ENCODE assay signal across 16 cellular contexts in the genomic region with DNA sequence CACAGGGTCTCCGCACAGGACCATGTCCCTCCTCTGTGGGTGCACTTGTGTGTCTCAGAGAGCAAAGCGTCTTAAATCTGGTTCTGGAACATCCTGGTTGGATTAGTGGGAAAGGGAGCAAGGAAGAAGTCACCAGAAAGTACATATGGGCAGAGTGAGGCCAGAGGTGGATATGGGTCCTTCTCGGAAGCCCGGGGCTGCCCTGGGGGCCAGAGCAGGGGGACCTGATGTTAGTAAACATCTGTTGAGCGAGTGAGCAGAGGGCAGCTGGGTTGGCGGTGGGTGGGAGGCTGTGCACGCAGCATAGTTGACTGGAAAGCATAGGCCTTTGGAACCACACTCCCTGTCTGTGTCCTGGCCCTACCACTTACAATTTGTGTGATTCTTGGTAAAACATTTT. TPM values are rescaled to one million over a fixed set of nuclear protein-coding genes. Genes with fewer than 3 reads are reported as not detected.
DNase-seq lines count a peak whose midpoint lies in the region; ATAC-seq, FAIRE-seq and TF ChIP-seq lines count a peak whose summit lies in the region.
"Had no signal": no experiment of that assay in that cellular context is flagged by ENCODE, and none has a peak within 500 bp of the region (broad histone marks: within the 10 kb centered on the region; RNA-seq: fewer than 3 reads in every experiment).

No MANE protein-coding gene starts in this region.

- H3K4me1 Mint-ChIP-seq in activated CD4-positive, alpha-beta T cell treated with anti-CD3 and anti-CD28 coated beads, Interleukin-2, amount 10 ng/mL, durations not matched to agents 7 days and 5 days: peaks cover 21% of the 10 kb centered on the region
- peaks cover 18% of the 10 kb centered on the region for H3K4me1 Mint-ChIP-seq in stimulated activated memory B cell treated with anti-CD40 and anti-IgM and Interleukin-4, amounts not matched to agents 10 μg/mL and 1 μg/mL and 100 μg/mL, for 72 hours
- H3K4me1 Mint-ChIP-seq: neural crest cell had no signal

- no peak for ATAC-seq in K562
- ATAC-seq in stimulated activated memory B cell treated with anti-CD40 and anti-IgM and Interleukin-4, amounts not matched to agents 10 μg/mL and 1 μg/mL and 100 μg/mL, for 72 hours: no peak
- no peak for ATAC-seq in HG03520 (IDR thresholded peaks at IDR 0.05; ENCODE audit: unreplicated experiment)

- DNase-seq in activated CD4-positive, alpha-beta T cell treated with anti-CD3 and anti-CD28 coated beads, Interleukin-2, amount 10 ng/mL, durations not matched to agents 7 days and 5 days: no peak
- DNase-seq in activated CD4-positive, alpha-beta T cell treated with anti-CD3 and anti-CD28 coated beads for 48 hours: no peak
- no peak for DNase-seq in K562 (ENCODE audit: extremely low read depth in 1 of 4, low spot score in 3 of 4)
- no peak for DNase-seq in HK-2 (ENCODE audit: unreplicated experiment)
- no peak for DNase-seq in effector CD8-positive, alpha-beta T cell (lab: John Stamatoyannopoulos, UW)
- DNase-seq: HCEC 1CT, mesendoderm, NCI-H748 treated with DMSO at 0.1 percent for 48 hours, trophoblast cell had no signal

- no peak for TF ChIP-seq RAD21 in K562 (CRISPR knock-in tag; conservative IDR thresholded peaks at IDR 0.05 in 1 of 2, IDR thresholded peaks at IDR 0.05 in 1 of 2)

- H3K4me2 ChIP-seq in K562 (ENCODE audit: insufficient read depth, low read length): no peak overlapping the region
- H3K4me2 ChIP-seq: smooth muscle cell had no signal

- no peak for TF ChIP-seq EP300 in K562 (IDR thresholded peaks at IDR 0.05; ENCODE audit: low read length)

- H3K9me3 Mint-ChIP-seq in activated CD4-positive, alpha-beta T cell treated with anti-CD3 and anti-CD28 coated beads, Interleukin-2, amount 10 ng/mL, durations not matched to agents 7 days and 5 days: no peaks in the 10 kb centered on the region
- no peaks in the 10 kb centered on the region for H3K9me3 Mint-ChIP-seq in stimulated activated memory B cell treated with anti-CD40 and anti-IgM and Interleukin-4, amounts not matched to agents 10 μg/mL and 1 μg/mL and 100 μg/mL, for 72 hours
- H3K9me3 Mint-ChIP-seq: neural crest cell had no signal

- H3K36me3 ChIP-seq in KOPT-K1 (ENCODE audit: insufficient read depth, low read length) (peaks cover 100% of the 10 kb centered on the region), K562 (ENCODE audit: control insufficient read depth, insufficient read depth, low read length) (peaks cover 71% of the 10 kb centered on the region; the same call in 2 of the 3 replicates)

- H3K27ac ChIP-seq in KOPT-K1 (ENCODE audit: low read depth, low read length, poor library complexity, severe bottlenecking) (peak overlapping the region; percentile 72), K562 (ENCODE audit: extremely low read depth, low read depth, low read length) (no peak overlapping the region)

- WGBS in K562 (ENCODE audit: insufficient coverage, low coverage, missing lambda C conversion rate): 89% methylated on average over 7 of the region's 7 CpGs

- H4K20me1 ChIP-seq in K562 (replicated peaks; ENCODE audit: control insufficient read depth, insufficient read depth, low read length): no peaks in the 10 kb centered on the region

- H3K4me1 ChIP-seq in K562 (replicated peaks in 1 of 2; ENCODE audit: control insufficient read depth in 2 of 2, insufficient read depth in 2 of 2, low read length in 2 of 2): peaks cover 0 to 32% of the 10 kb centered on the region in 2 experiments; a peak in 1 of 5 replicates

- POLR2A ChIA-PET in activated CD4-positive, alpha-beta T cell treated with anti-CD3 and anti-CD28 coated beads, Interleukin-2, amount 10 ng/mL, durations not matched to agents 7 days and 5 days (lab: Charles Lee): no interaction called here
- POLR2A ChIA-PET in K562 (lab: Yijun Ruan, JAX): interaction anchor here (0.8 to 8.0 kb wide), 10 partner anchors 8 to 71 kb away, joined by 3 to 121 read pairs (median 8); partner anchors contain the start of gene UNK

- in situ Hi-C loops in K562 (cut with MboI): no loop called here

- H3K9ac ChIP-seq in K562 (ENCODE audit: insufficient read depth in 1 of 2, low read depth in 2 of 2, low read length in 2 of 2): no peak overlapping the region

- H3K9me3 ChIP-seq in KOPT-K1 (ENCODE audit: insufficient read depth, low read length, poor library complexity, severe bottlenecking): no peaks in the 10 kb centered on the region
- no peaks in the 10 kb centered on the region for H3K9me3 ChIP-seq in K562 (replicated peaks; ENCODE audit: control insufficient read depth, insufficient read depth, low read depth, low read length)

- peak overlapping the region; percentile 66 for H3K27ac Mint-ChIP-seq in activated CD4-positive, alpha-beta T cell treated with anti-CD3 and anti-CD28 coated beads, Interleukin-2, amount 10 ng/mL, durations not matched to agents 7 days and 5 days
- peak overlapping the region; percentile 75 for H3K27ac Mint-ChIP-seq in stimulated activated memory B cell treated with anti-CD40 and anti-IgM and Interleukin-4, amounts not matched to agents 10 μg/mL and 1 μg/mL and 100 μg/mL, for 72 hours

- peaks cover 12% of the 10 kb centered on the region for H3K36me3 Mint-ChIP-seq in activated CD4-positive, alpha-beta T cell treated with anti-CD3 and anti-CD28 coated beads, Interleukin-2, amount 10 ng/mL, durations not matched to agents 7 days and 5 days (ENCODE audit: low read depth)
- H3K36me3 Mint-ChIP-seq in stimulated activated memory B cell treated with anti-CD40 and anti-IgM and Interleukin-4, amounts not matched to agents 10 μg/mL and 1 μg/mL and 100 μg/mL, for 72 hours: peaks cover 46% of the 10 kb centered on the region

- intact Hi-C loops in K562 (cut with micrococcal nuclease): no loop called here

- TF ChIP-seq POLR2A in K562 (conservative IDR thresholded peaks at IDR 0.05): no peak

- no peaks in the 10 kb centered on the region for H3K27me3 Mint-ChIP-seq in activated CD4-positive, alpha-beta T cell treated with anti-CD3 and anti-CD28 coated beads, Interleukin-2, amount 10 ng/mL, durations not matched to agents 7 days and 5 days
- no peaks in the 10 kb centered on the region for H3K27me3 Mint-ChIP-seq in stimulated activated memory B cell treated with anti-CD40 and anti-IgM and Interleukin-4, amounts not matched to agents 10 μg/mL and 1 μg/mL and 100 μg/mL, for 72 hours

- H3K9me1 ChIP-seq in K562 (ENCODE audit: control insufficient read depth, insufficient read depth, low read length): peaks cover 3% of the 10 kb centered on the region

- no peak overlapping the region for H3K4me3 ChIP-seq in K562
- H3K4me3 ChIP-seq: smooth muscle cell had no signal

- no peak overlapping the region for H3K4me3 Mint-ChIP-seq in activated CD4-positive, alpha-beta T cell treated with anti-CD3 and anti-CD28 coated beads, Interleukin-2, amount 10 ng/mL, durations not matched to agents 7 days and 5 days
- H3K4me3 Mint-ChIP-seq in stimulated activated memory B cell treated with anti-CD40 and anti-IgM and Interleukin-4, amounts not matched to agents 10 μg/mL and 1 μg/mL and 100 μg/mL, for 72 hours: no peak overlapping the region
- H3K4me3 Mint-ChIP-seq: neural crest cell had no signal

- no peaks in the 10 kb centered on the region for H3K79me2 ChIP-seq in K562 (ENCODE audit: control insufficient read depth, insufficient read depth, low read length)

- TF ChIP-seq CTCF in K562 (IDR thresholded peaks at IDR 0.05 in 2 of 3, conservative IDR thresholded peaks at IDR 0.05 in 1 of 3; ENCODE audit: insufficient read depth in 2 of 3, low read depth in 1 of 3, low read length in 3 of 3): no peak

- CTCF ChIA-PET in activated CD4-positive, alpha-beta T cell treated with anti-CD3 and anti-CD28 coated beads, Interleukin-2, amount 10 ng/mL, durations not matched to agents 7 days and 5 days (lab: Charles Lee): interaction anchor here (0.6 to 2.2 kb wide), 2 partner anchors 8 to 16 kb away, joined by 3 to 7 read pairs; no protein-coding TSS in a partner anchor
- CTCF ChIA-PET in K562 (lab: Yijun Ruan, JAX; ENCODE audit: low intra/inter-chr PET ratio): no interaction called here

- FAIRE-seq in K562 (lab: Jason Lieb, UNC): no peak
- FAIRE-seq: GM19239, keratinocyte had no signal

- no peak overlapping the region for H2AFZ ChIP-seq in K562 (ENCODE audit: low read depth, low read length)

- no peaks in the 10 kb centered on the region for H3K27me3 ChIP-seq in K562 (ENCODE audit: control insufficient read depth in 2 of 2, insufficient read depth in 2 of 2, low read length in 2 of 2)

- no TSS peak for BruUV-seq in K562 (replicated peaks; lab: Mats Ljungman, UMichigan)

RNA-seq across cellular contexts. Expression of gene UNC13D, which starts 22.7 kb away (rescaled TPM):
- total RNA-seq in activated CD4-positive, alpha-beta T cell treated with anti-CD3 and anti-CD28 coated beads, Interleukin-2, amount 10 ng/mL, durations not matched to agents 7 days and 5 days: 100 to 1,000 TPM; 161 to 182 TPM
- total RNA-seq in K562 (2011; cell fraction: chromatin; rRNA removed; ENCODE audit: low replicate concordance): 235 and 813 TPM in 2 replicates
- total RNA-seq in K562 (2011; cell fraction: nucleolus; rRNA removed): 592 and 605 TPM in 2 replicates
- total RNA-seq in K562 (2011; cell fraction: nucleoplasm; rRNA removed): 287 and 294 TPM in 2 replicates
- total RNA-seq in K562 (2014; rRNA removed): 150 and 207 TPM in 2 replicates
- 22.9 and 31.6 TPM in 2 replicates for total RNA-seq in K562 (2014; rRNA removed; fragmentation: Illumina TruSeq; extraction: Trizol)
- total RNA-seq in K562 (2015; rRNA removed; fragmentation: Illumina TruSeq; extraction: Trizol): 74.2 and 74.8 TPM in 2 replicates
- 222 and 244 TPM in 2 replicates for total RNA-seq in K562 (2021)
- polyA plus RNA-seq in K562 (2011; rRNA removed): 69.2 and 129 TPM in 2 replicates
- polyA plus RNA-seq in K562 (2011; cell fraction: cytosol; rRNA removed): 51.7 and 114 TPM in 2 replicates
- polyA plus RNA-seq in K562 (2011; cell fraction: nucleus; rRNA removed): 454 and 648 TPM in 2 replicates
- 163 and 235 TPM in 2 replicates for polyA plus RNA-seq in K562 (2012)
- polyA plus RNA-seq in K562 (2014; fragmentation: Illumina TruSeq; extraction: Trizol): 66.9 and 108 TPM in 2 replicates
- 1 to 10 TPM in 1 of 2 experiments, under 1 TPM in 1; 0.86 to 1.9 TPM for polyA plus RNA-seq in K562 (2014; fragmentation: Nextera tagmentation; extraction: Ambion mirVana)
- 147 and 160 TPM in 2 replicates for polyA plus RNA-seq in K562 (2014; rRNA removed)
- polyA minus RNA-seq in K562 (2011; rRNA and poly(A)+ RNA removed): 34.9 and 44.0 TPM in 2 replicates
- polyA minus RNA-seq in K562 (2011; cell fraction: cytosol; rRNA and poly(A)+ RNA removed): 92.5 and 106 TPM in 2 replicates
- 163 and 184 TPM in 2 replicates for polyA minus RNA-seq in K562 (2011; cell fraction: nucleus; rRNA and poly(A)+ RNA removed)

RNA-seq across cellular contexts. Expression of gene WBP2, which starts 33.6 kb away (rescaled TPM):
- 10 to 100 TPM; 76.8 to 83.5 TPM for total RNA-seq in activated CD4-positive, alpha-beta T cell treated with anti-CD3 and anti-CD28 coated beads, Interleukin-2, amount 10 ng/mL, durations not matched to agents 7 days and 5 days
- total RNA-seq in K562 (2011; cell fraction: chromatin; rRNA removed; ENCODE audit: low replicate concordance): 86.2 and 163 TPM in 2 replicates
- total RNA-seq in K562 (2011; cell fraction: nucleolus; rRNA removed): 82.5 and 95.5 TPM in 2 replicates
- total RNA-seq in K562 (2011; cell fraction: nucleoplasm; rRNA removed): 79.1 and 87.2 TPM in 2 replicates
- total RNA-seq in K562 (2014; rRNA removed): 25.2 and 35.8 TPM in 2 replicates
- total RNA-seq in K562 (2014; rRNA removed; fragmentation: Illumina TruSeq; extraction: Trizol): 18.1 and 22.9 TPM in 2 replicates
- 13.8 and 16.2 TPM in 2 replicates for total RNA-seq in K562 (2015; rRNA removed; fragmentation: Illumina TruSeq; extraction: Trizol)
- 63.5 and 74.3 TPM in 2 replicates for total RNA-seq in K562 (2021)
- 20.0 and 81.3 TPM in 2 replicates for polyA plus RNA-seq in K562 (2011; rRNA removed)
- 25.6 and 40.9 TPM in 2 replicates for polyA plus RNA-seq in K562 (2011; cell fraction: cytosol; rRNA removed)
- polyA plus RNA-seq in K562 (2011; cell fraction: nucleus; rRNA removed): 60.4 and 70.3 TPM in 2 replicates
- 83.9 and 158 TPM in 2 replicates for polyA plus RNA-seq in K562 (2012)
- polyA plus RNA-seq in K562 (2014; fragmentation: Illumina TruSeq; extraction: Trizol): 68.6 and 96.0 TPM in 2 replicates
- 1 to 10 TPM; 2.2 to 3.7 TPM for polyA plus RNA-seq in K562 (2014; fragmentation: Nextera tagmentation; extraction: Ambion mirVana)
- polyA plus RNA-seq in K562 (2014; rRNA removed): 30.9 and 33.1 TPM in 2 replicates
- polyA minus RNA-seq in K562 (2011; rRNA and poly(A)+ RNA removed): 25.4 and 47.1 TPM in 2 replicates
- polyA minus RNA-seq in K562 (2011; cell fraction: cytosol; rRNA and poly(A)+ RNA removed): 45.1 and 49.2 TPM in 2 replicates
- 30.4 and 43.1 TPM in 2 replicates for polyA minus RNA-seq in K562 (2011; cell fraction: nucleus; rRNA and poly(A)+ RNA removed)

RNA-seq across cellular contexts. Expression of gene UNK, which starts 36.9 kb away (rescaled TPM):
- 10 to 100 TPM; 27.1 to 28.7 TPM for total RNA-seq in activated CD4-positive, alpha-beta T cell treated with anti-CD3 and anti-CD28 coated beads, Interleukin-2, amount 10 ng/mL, durations not matched to agents 7 days and 5 days
- total RNA-seq in K562 (2011; cell fraction: chromatin; rRNA removed; ENCODE audit: low replicate concordance): 112 and 148 TPM in 2 replicates
- 60.9 and 67.9 TPM in 2 replicates for total RNA-seq in K562 (2011; cell fraction: nucleolus; rRNA removed)
- 116 and 161 TPM in 2 replicates for total RNA-seq in K562 (2011; cell fraction: nucleoplasm; rRNA removed)
- total RNA-seq in K562 (2014; rRNA removed) (12.8 and 16.0 TPM in 2 replicates), K562 (2014; rRNA removed; fragmentation: Illumina TruSeq; extraction: Trizol) (24.8 and 27.6 TPM in 2 replicates), K562 (2015; rRNA removed; fragmentation: Illumina TruSeq; extraction: Trizol) (25.8 and 27.7 TPM in 2 replicates), K562 (2021) (22.2 and 26.7 TPM in 2 replicates)
- polyA plus RNA-seq in K562 (2011; rRNA removed) (38.6 and 38.7 TPM in 2 replicates), K562 (2014; fragmentation: Illumina TruSeq; extraction: Trizol) (36.5 and 38.1 TPM in 2 replicates), K562 (2014; fragmentation: Nextera tagmentation; extraction: Ambion mirVana) (10 to 100 TPM; 13.7 to 18.8 TPM), K562 (2014; rRNA removed) (24.2 and 25.4 TPM in 2 replicates)
- 17.7 and 26.9 TPM in 2 replicates for polyA plus RNA-seq in K562 (2011; cell fraction: cytosol; rRNA removed)
- 31.3 and 35.3 TPM in 2 replicates for polyA plus RNA-seq in K562 (2011; cell fraction: nucleus; rRNA removed)
- polyA plus RNA-seq in K562 (2012): 20.2 and 24.9 TPM in 2 replicates
- 25.3 and 43.9 TPM in 2 replicates for polyA minus RNA-seq in K562 (2011; rRNA and poly(A)+ RNA removed)
- polyA minus RNA-seq in K562 (2011; cell fraction: cytosol; rRNA and poly(A)+ RNA removed): 6.6 and 14.4 TPM in 2 replicates
- polyA minus RNA-seq in K562 (2011; cell fraction: nucleus; rRNA and poly(A)+ RNA removed): 17.8 and 34.1 TPM in 2 replicates

RNA-seq across cellular contexts. Expression of gene GALK1, which starts 56.6 kb away (rescaled TPM):
- total RNA-seq in activated CD4-positive, alpha-beta T cell treated with anti-CD3 and anti-CD28 coated beads, Interleukin-2, amount 10 ng/mL, durations not matched to agents 7 days and 5 days: 10 to 100 TPM; 40.9 to 44.7 TPM
- 12.6 and 46.2 TPM in 2 replicates for total RNA-seq in K562 (2011; cell fraction: chromatin; rRNA removed; ENCODE audit: low replicate concordance)
- total RNA-seq in K562 (2011; cell fraction: nucleolus; rRNA removed): 46.2 and 53.6 TPM in 2 replicates
- 21.6 and 27.1 TPM in 2 replicates for total RNA-seq in K562 (2011; cell fraction: nucleoplasm; rRNA removed)
- 51.6 and 58.5 TPM in 2 replicates for total RNA-seq in K562 (2014; rRNA removed)
- 2.2 and 4.2 TPM in 2 replicates for total RNA-seq in K562 (2014; rRNA removed; fragmentation: Illumina TruSeq; extraction: Trizol)
- total RNA-seq in K562 (2015; rRNA removed; fragmentation: Illumina TruSeq; extraction: Trizol): 23.2 and 23.4 TPM in 2 replicates
- 41.6 and 46.7 TPM in 2 replicates for total RNA-seq in K562 (2021)
- 17.4 and 31.4 TPM in 2 replicates for polyA plus RNA-seq in K562 (2011; rRNA removed)
- 40.3 and 101 TPM in 2 replicates for polyA plus RNA-seq in K562 (2011; cell fraction: cytosol; rRNA removed)
- 71.0 and 91.6 TPM in 2 replicates for polyA plus RNA-seq in K562 (2011; cell fraction: nucleus; rRNA removed)
- polyA plus RNA-seq in K562 (2012): 29.9 and 60.2 TPM in 2 replicates
- 6.1 and 15.8 TPM in 2 replicates for polyA plus RNA-seq in K562 (2014; fragmentation: Illumina TruSeq; extraction: Trizol)
- 1 to 10 TPM in 1 of 2 experiments, under 1 TPM in 1; 0.45 to 2.1 TPM for polyA plus RNA-seq in K562 (2014; fragmentation: Nextera tagmentation; extraction: Ambion mirVana)
- 36.4 and 40.3 TPM in 2 replicates for polyA plus RNA-seq in K562 (2014; rRNA removed)
- polyA minus RNA-seq in K562 (2011; rRNA and poly(A)+ RNA removed): 7.4 and 9.8 TPM in 2 replicates
- polyA minus RNA-seq in K562 (2011; cell fraction: cytosol; rRNA and poly(A)+ RNA removed): 23.4 and 30.8 TPM in 2 replicates
- polyA minus RNA-seq in K562 (2011; cell fraction: nucleus; rRNA and poly(A)+ RNA removed): 18.3 and 25.1 TPM in 2 replicates

RNA-seq across cellular contexts. Expression of gene TRIM47, which starts 56.8 kb away (rescaled TPM):
- 10 to 100 TPM; 33.9 to 43.4 TPM for total RNA-seq in activated CD4-positive, alpha-beta T cell treated with anti-CD3 and anti-CD28 coated beads, Interleukin-2, amount 10 ng/mL, durations not matched to agents 7 days and 5 days
- 3.4 and 21.0 TPM in 2 replicates for total RNA-seq in K562 (2011; cell fraction: chromatin; rRNA removed; ENCODE audit: low replicate concordance)
- 13.6 and 18.0 TPM in 2 replicates for total RNA-seq in K562 (2011; cell fraction: nucleolus; rRNA removed)
- total RNA-seq in K562 (2011; cell fraction: nucleoplasm; rRNA removed): 5.5 and 10.1 TPM in 2 replicates
- 4.0 and 4.6 TPM in 2 replicates for total RNA-seq in K562 (2014; rRNA removed)
- total RNA-seq in K562 (2014; rRNA removed; fragmentation: Illumina TruSeq; extraction: Trizol): 1.0 and 1.1 TPM in 2 replicates
- total RNA-seq in K562 (2015; rRNA removed; fragmentation: Illumina TruSeq; extraction: Trizol): 3.9 and 4.3 TPM in 2 replicates
- 5.8 and 6.1 TPM in 2 replicates for total RNA-seq in K562 (2021)
- 3.2 and 5.6 TPM in 2 replicates for polyA plus RNA-seq in K562 (2011; rRNA removed)
- polyA plus RNA-seq in K562 (2011; cell fraction: cytosol; rRNA removed): 5.1 and 9.1 TPM in 2 replicates
- 15.5 and 18.6 TPM in 2 replicates for polyA plus RNA-seq in K562 (2011; cell fraction: nucleus; rRNA removed)
- polyA plus RNA-seq in K562 (2012): 4.2 and 6.8 TPM in 2 replicates
- 1.9 and 3.4 TPM in 2 replicates for polyA plus RNA-seq in K562 (2014; fragmentation: Illumina TruSeq; extraction: Trizol)
- under 1 TPM; 0.56 to 0.63 TPM for polyA plus RNA-seq in K562 (2014; fragmentation: Nextera tagmentation; extraction: Ambion mirVana)
- 3.7 and 5.5 TPM in 2 replicates for polyA plus RNA-seq in K562 (2014; rRNA removed)
- polyA minus RNA-seq in K562 (2011; rRNA and poly(A)+ RNA removed): 1.9 and 2.6 TPM in 2 replicates
- 4.6 and 5.6 TPM in 2 replicates for polyA minus RNA-seq in K562 (2011; cell fraction: cytosol; rRNA and poly(A)+ RNA removed)
- polyA minus RNA-seq in K562 (2011; cell fraction: nucleus; rRNA and poly(A)+ RNA removed): 8.6 and 9.2 TPM in 2 replicates
